ENCODE assay signal across 8 cellular contexts in genomic region chr4:26860922-26861433, GRCh38. TPM values are rescaled to one million over a fixed set of nuclear protein-coding genes. Genes with fewer than 3 reads are reported as not detected.
DNase-seq lines count a peak whose midpoint lies in the region; ATAC-seq and TF ChIP-seq lines count a peak whose summit lies in the region.

No MANE protein-coding gene starts in this region.

- in situ Hi-C loops in brain microvascular endothelial cell (cut with HindIII; ENCODE audit: low pct_ligation_motif_present, low sequenced_read_pairs) (no loop called here), G401 (cut with HindIII; ENCODE audit: low sequenced_read_pairs) (no loop called here)

- H3K36me3 ChIP-seq in brain microvascular endothelial cell (replicated peaks): no peaks in the 10 kb centered on the region

- TF ChIP-seq CTCF in VCaP (conservative IDR thresholded peaks at IDR 0.05): no peak
- TF ChIP-seq CTCF in brain microvascular endothelial cell (IDR thresholded peaks at IDR 0.05; ENCODE audit: low read depth, low read length, missing control alignments): no peak

- peak; percentile 22 for ATAC-seq in GM21576 (IDR thresholded peaks at IDR 0.05; ENCODE audit: unreplicated experiment)

- H3K27ac ChIP-seq in VCaP: peak overlapping the region; percentile 95
- peak overlapping the region; percentile 60 for H3K27ac ChIP-seq in brain microvascular endothelial cell

- H3K27me3 ChIP-seq in brain microvascular endothelial cell (replicated peaks): no peaks in the 10 kb centered on the region

- H3K4me3 ChIP-seq in brain microvascular endothelial cell (ENCODE audit: low read depth, low read length): peak overlapping the region; percentile 80

- DNase-seq in ELR (ENCODE audit: low read depth): peak; percentile 61
- DNase-seq in HuH-7.5 (ENCODE audit: low spot score): peak; percentile 26
- DNase-seq in brain microvascular endothelial cell: peak; percentile 37
- peak; percentile 72 for DNase-seq in islet precursor cell
- DNase-seq in stimulated activated CD4-positive, alpha-beta T cell treated with anti-CD3 and anti-CD28 coated beads, Interleukin-2, amount 100 ng/mL, for 4 hours (ENCODE audit: low read depth): peak; percentile 23
- DNase-seq in G401 (ENCODE audit: low spot score): no peak

RNA-seq across cellular contexts. Expression of gene STIM2, which starts 0.3 kb away (rescaled TPM):
- 27.4 and 35.5 TPM in 2 replicates for total RNA-seq in G401 (2014; rRNA removed; shearing (Covaris generic))
